ENCODE assay signal across 8 cellular contexts in genomic region chr5:54443264-54443663, GRCh38. TPM values are rescaled to one million over a fixed set of nuclear protein-coding genes. Genes with fewer than 3 reads are reported as not detected.
DNase-seq lines count a peak whose midpoint lies in the region; FAIRE-seq and TF ChIP-seq lines count a peak whose summit lies in the region.

No MANE protein-coding gene starts in this region.

- POLR2A ChIA-PET in activated CD4-positive, alpha-beta memory T cell treated with anti-CD3 and anti-CD28 coated beads, Interleukin-2, amount 10 ng/mL, durations not matched to agents 7 days and 5 days (lab: Charles Lee) = no interaction called here

- H3K36me3 Mint-ChIP-seq in activated CD4-positive, alpha-beta memory T cell treated with anti-CD3 and anti-CD28 coated beads, Interleukin-2, amount 10 ng/mL, durations not matched to agents 7 days and 5 days (ENCODE audit: low read depth) = no peaks in the 10 kb centered on the region

- CTCF ChIA-PET in activated CD4-positive, alpha-beta memory T cell treated with anti-CD3 and anti-CD28 coated beads, Interleukin-2, amount 10 ng/mL, durations not matched to agents 7 days and 5 days (lab: Charles Lee) = interaction anchor here (0.7 to 1.7 kb wide), 6 partner anchors 9 to 452 kb away, joined by 3 to 6 read pairs (median 3); no protein-coding TSS in a partner anchor

- H3K27ac Mint-ChIP-seq in activated CD4-positive, alpha-beta memory T cell treated with anti-CD3 and anti-CD28 coated beads, Interleukin-2, amount 10 ng/mL, durations not matched to agents 7 days and 5 days = no peak overlapping the region

- no peak overlapping the region for H3K4me3 ChIP-seq in choroid plexus epithelial cell (ENCODE audit: low read depth, low read length)

- H3K9me3 Mint-ChIP-seq in activated CD4-positive, alpha-beta memory T cell treated with anti-CD3 and anti-CD28 coated beads, Interleukin-2, amount 10 ng/mL, durations not matched to agents 7 days and 5 days = no peaks in the 10 kb centered on the region

- H3K4me3 Mint-ChIP-seq in activated CD4-positive, alpha-beta memory T cell treated with anti-CD3 and anti-CD28 coated beads, Interleukin-2, amount 10 ng/mL, durations not matched to agents 7 days and 5 days = no peak overlapping the region

- no peak for TF ChIP-seq POLR2A in GM12892 (IDR thresholded peaks at IDR 0.05; ENCODE audit: low read depth, low read length)

- DNase-seq in NCI-H2227 (lab: John Stamatoyannopoulos, UW; ENCODE audit: unreplicated experiment) = peak; percentile 5
- DNase-seq in NCI-H2227 treated with DMSO at 0.1 percent for 48 hours (lab: John Stamatoyannopoulos, UW) = no peak
- peak; percentile 79 for DNase-seq in choroid plexus epithelial cell (ENCODE audit: low read depth)
- DNase-seq in pons (ENCODE audit: low spot score) = peak; percentile 45
- no peak for DNase-seq in NCI-H1436 (lab: John Stamatoyannopoulos, UW)
- no peak for DNase-seq in activated CD4-positive, alpha-beta memory T cell treated with anti-CD3 and anti-CD28 coated beads, Interleukin-2, amount 10 ng/mL, durations not matched to agents 7 days and 5 days
- DNase-seq in GM12892 (ENCODE audit: insufficient read length) = no peak

- H3K27me3 Mint-ChIP-seq in activated CD4-positive, alpha-beta memory T cell treated with anti-CD3 and anti-CD28 coated beads, Interleukin-2, amount 10 ng/mL, durations not matched to agents 7 days and 5 days = peaks cover 5% of the 10 kb centered on the region

- H3K4me1 Mint-ChIP-seq in activated CD4-positive, alpha-beta memory T cell treated with anti-CD3 and anti-CD28 coated beads, Interleukin-2, amount 10 ng/mL, durations not matched to agents 7 days and 5 days = peaks cover 5% of the 10 kb centered on the region

- no peak for FAIRE-seq in GM12892 (lab: Jason Lieb, UNC)

- peak; percentile 38 for TF ChIP-seq CTCF in LNCAP (IDR thresholded peaks at IDR 0.05)
- TF ChIP-seq CTCF in choroid plexus epithelial cell (conservative IDR thresholded peaks at IDR 0.05; ENCODE audit: low read depth, low read length) = peak; percentile 70

RNA-seq across cellular contexts. Expression of gene HSPB3, which starts 12.2 kb away (rescaled TPM):
- not detected for total RNA-seq in activated CD4-positive, alpha-beta memory T cell treated with anti-CD3 and anti-CD28 coated beads, Interleukin-2, amount 10 ng/mL, durations not matched to agents 7 days and 5 days
- not detected for polyA plus RNA-seq in GM12892 (2012; ENCODE audit: missing spikeins)

Comparison
In these comparisons a context has a peak if more than half of its experiments do, and no peak if none do; other contexts are left out.
1. DNase-seq: peak in NCI-H2227 (single experiment), choroid plexus epithelial cell (single experiment) and pons (single experiment); none in NCI-H2227 treated with DMSO at 0.1 percent for 48 hours (single experiment), NCI-H1436 (single experiment), activated CD4-positive, alpha-beta memory T cell treated with anti-CD3 and anti-CD28 coated beads, Interleukin-2, amount 10 ng/mL, durations not matched to agents 7 days and 5 days (single experiment) and GM12892 (single experiment).